Comparison of ENCODE assay signal across 8 cellular contexts in the genomic region with DNA sequence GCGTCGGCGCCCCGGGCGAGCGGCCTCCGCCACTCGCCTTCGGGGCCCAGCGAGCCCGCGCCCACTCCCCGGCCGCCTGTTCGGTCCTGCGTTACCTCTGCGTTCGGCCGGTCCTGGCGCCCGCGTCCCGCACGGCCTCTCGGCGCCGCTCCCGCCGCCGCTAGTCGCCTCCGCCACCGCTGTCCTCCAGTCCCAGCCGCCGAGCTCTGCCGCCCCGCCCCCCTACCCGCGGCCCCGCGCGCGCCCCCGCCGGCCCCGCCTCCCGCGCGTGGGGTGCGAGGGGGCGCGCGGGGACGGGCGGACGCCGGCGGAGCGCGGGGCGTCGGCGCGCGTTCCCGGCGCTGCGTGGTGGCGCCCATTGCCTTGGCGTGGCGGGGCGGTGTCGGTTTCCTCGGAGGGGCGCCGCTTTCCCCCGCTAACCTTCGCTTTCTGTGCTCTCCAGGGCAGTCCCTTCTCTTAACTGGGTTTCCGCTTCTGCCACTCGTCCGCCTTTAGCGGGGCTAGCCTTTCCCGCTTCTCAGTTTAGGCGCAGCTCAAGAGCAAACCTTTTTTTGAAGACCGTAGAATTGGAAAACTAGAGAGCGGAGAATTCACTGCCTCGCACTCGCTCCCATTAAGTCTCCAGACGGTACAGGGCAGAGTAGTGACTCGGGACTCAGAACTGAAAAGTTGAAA. TPM values are rescaled to one million over a fixed set of nuclear protein-coding genes. Genes with fewer than 3 reads are reported as not detected.
DNase-seq lines count a peak whose midpoint lies in the region; ATAC-seq and TF ChIP-seq lines count a peak whose summit lies in the region.

Gene HP1BP3 (minus strand): TSS at position 208 of the 675 bp plus-strand sequence. CDS start 6,867 bp downstream, outside the sequence.

- H3K27ac ChIP-seq in adipose tissue (ENCODE audit: low read depth, low read length) (peak within 1 kb of the TSS; percentile 87), heart right ventricle (peak within 1 kb of the TSS; percentile 90 to 99 (median 98)), upper lobe of left lung (peak within 1 kb of the TSS; percentile 94 to 100 (median 96))

- H3K4me3 Mint-ChIP-seq in progenitor cell of endocrine pancreas (ENCODE audit: low read depth), result peak within 1 kb of the TSS; percentile 100

- ATAC-seq in HG02571 (IDR thresholded peaks at IDR 0.05; ENCODE audit: unreplicated experiment), result peak; percentile 49
- ATAC-seq in heart right ventricle, result peak; percentile 59 to 91 (median 73)
- peak; percentile 79 to 92 for ATAC-seq in upper lobe of left lung (ENCODE audit: low FRiP score in 2 of 2)

- no peaks in the 10 kb centered on the region for H3K36me3 ChIP-seq in heart right ventricle
- no peaks in the 10 kb centered on the region for H3K36me3 ChIP-seq in upper lobe of left lung

- 0 to 1% (median 0%) methylated on average over 55 to 88 of the region's 90 CpGs for WGBS in adipose tissue, 3 donors
- 0 to 1% methylated on average over 60 to 89 of the region's 90 CpGs for WGBS in heart right ventricle, 2 donors
- 0 to 2% methylated on average over 35 to 38 of the region's 90 CpGs for WGBS in upper lobe of left lung, 2 donors

- H3K4me1 Mint-ChIP-seq in progenitor cell of endocrine pancreas (ENCODE audit: low read depth), result peaks cover 23% of the 10 kb centered on the region

- DNase-seq in GM12865 (ENCODE audit: low read depth), result peak; percentile 88
- DNase-seq in NB4 (ENCODE audit: low read depth), result peak; percentile 80
- peak; percentile 72 to 87 (median 74) for DNase-seq in T-helper 1 cell
- peak; percentile 79 to 85 for DNase-seq in heart right ventricle
- peak; percentile 63 for DNase-seq in progenitor cell of endocrine pancreas (ENCODE audit: low spot score, unreplicated experiment)
- peak; percentile 71 to 98 for DNase-seq in upper lobe of left lung

- intact Hi-C loops in heart right ventricle (cut with DNase I), result loop anchor here in 2 of 10 donors (10.0 kb wide), 2 partner anchors 92 to 408 kb away; no protein-coding TSS in a partner anchor

- TF ChIP-seq EP300 in upper lobe of left lung (IDR thresholded peaks at IDR 0.05), result no peak

- H3K27ac Mint-ChIP-seq in progenitor cell of endocrine pancreas, result peak within 1 kb of the TSS; percentile 99

- H3K9me3 ChIP-seq in heart right ventricle (no peaks in the 10 kb centered on the region), upper lobe of left lung (no peaks in the 10 kb centered on the region)

- no peaks in the 10 kb centered on the region for H3K36me3 Mint-ChIP-seq in progenitor cell of endocrine pancreas (ENCODE audit: insufficient read depth)

- peaks cover 0 to 44% (median 34%) of the 10 kb centered on the region in 9 donors for H3K4me1 ChIP-seq in heart right ventricle
- H3K4me1 ChIP-seq in upper lobe of left lung, result peaks cover 13 to 41% (median 28%) of the 10 kb centered on the region in 4 donors

- H3K27me3 ChIP-seq in heart right ventricle (no peaks in the 10 kb centered on the region), upper lobe of left lung (no peaks in the 10 kb centered on the region)

- H3K4me3 ChIP-seq in GM12865 (ENCODE audit: low read depth, low read length) (peak within 1 kb of the TSS; percentile 99), NB4 (ENCODE audit: low read depth, low read length) (peak within 1 kb of the TSS; percentile 90), heart right ventricle (peak within 1 kb of the TSS; percentile 63 to 99 (median 94)), upper lobe of left lung (peak within 1 kb of the TSS; percentile 75 to 97 (median 92))

- TF ChIP-seq CTCF in GM12865 (IDR thresholded peaks at IDR 0.05; ENCODE audit: insufficient read depth, low read depth, low read length, missing control alignments) (no peak), NB4 (IDR thresholded peaks at IDR 0.05; ENCODE audit: low read depth, low read length) (no peak), heart right ventricle (IDR thresholded peaks at IDR 0.05) (no peak), progenitor cell of endocrine pancreas (IDR thresholded peaks at IDR 0.05; ENCODE audit: unreplicated experiment) (no peak), upper lobe of left lung (IDR thresholded peaks at IDR 0.05) (no peak)

- peak; percentile 69 for TF ChIP-seq POLR2A in NB4 (IDR thresholded peaks at IDR 0.05; ENCODE audit: extremely low read depth, insufficient read length)
- peak in 3 of 4 donors; percentile 61 to 70 (median 66) for TF ChIP-seq POLR2A in upper lobe of left lung (IDR thresholded peaks at IDR 0.05)

- no peaks in the 10 kb centered on the region for H3K9me3 Mint-ChIP-seq in progenitor cell of endocrine pancreas (ENCODE audit: low read depth)

- no peaks in the 10 kb centered on the region for H3K27me3 Mint-ChIP-seq in progenitor cell of endocrine pancreas

RNA-seq across cellular contexts. Expression of gene HP1BP3, which starts in this region (rescaled TPM):
- polyA plus RNA-seq in adipose tissue, result 100 to 1,000 TPM in 1 of 3 donors, 10 to 100 TPM in 2; 51.6 to 108 (median 70.0) TPM
- total RNA-seq in heart right ventricle, result 100 to 1,000 TPM; 106 to 148 (median 135) TPM
- polyA plus RNA-seq in heart right ventricle, result 10 to 100 TPM; 54.4 to 56.3 TPM
- total RNA-seq in progenitor cell of endocrine pancreas, result 361 and 385 TPM in 2 replicates
- 100 to 1,000 TPM; 140 to 731 (median 274) TPM for total RNA-seq in upper lobe of left lung

Comparison
In these comparisons a context has a peak if more than half of its experiments do, and no peak if none do; other contexts are left out.
1. Peak in every context shown above with its lines: DNase-seq, ATAC-seq, H3K4me3 ChIP-seq and H3K27ac ChIP-seq.